8 cellular contexts compared by ENCODE assay signal in genomic region chr5:128903550-128903949, GRCh38.
"Had no signal": no experiment of that assay in that cellular context is flagged by ENCODE, and none has a peak within 500 bp of the region (broad histone marks: within the 10 kb centered on the region; RNA-seq: fewer than 3 reads in every experiment).

No MANE protein-coding gene starts in this region.

- H3K36me3 Mint-ChIP-seq: IgD-negative memory B cell had no signal

- H3K9me3 Mint-ChIP-seq: H9, IgD-negative memory B cell had no signal

- H3K4me1 Mint-ChIP-seq: H9, IgD-negative memory B cell had no signal

- FAIRE-seq: H54, HepG2 had no signal

- H3K27ac ChIP-seq: HL-60 had no signal

- ATAC-seq: HepG2 had no signal

- DNase-seq: GOT3, H9, HCEC 1CT, KBM-7 had no signal

- H3K4me3 Mint-ChIP-seq: H9, IgD-negative memory B cell had no signal

- H3K27me3 Mint-ChIP-seq: IgD-negative memory B cell had no signal
